16 cellular contexts compared by ENCODE assay signal in genomic region chr11:14029415-14029814, GRCh38.
DNase-seq lines count a peak whose midpoint lies in the region; ATAC-seq and TF ChIP-seq lines count a peak whose summit lies in the region.
"Had no signal": no experiment of that assay in that cellular context is flagged by ENCODE, and none has a peak within 500 bp of the region (broad histone marks: within the 10 kb centered on the region; RNA-seq: fewer than 3 reads in every experiment).

No MANE protein-coding gene starts in this region.

- no peaks in the 10 kb centered on the region for H3K9me3 ChIP-seq in OCI-LY7 (ENCODE audit: low read length)
- H3K9me3 ChIP-seq in stomach smooth muscle (ENCODE audit: control insufficient read depth in 2 of 2, low read length in 2 of 2), result no peaks in the 10 kb centered on the region
- no peaks in the 10 kb centered on the region for H3K9me3 ChIP-seq in right atrium auricular region
- H3K9me3 ChIP-seq: BLaER1 treated with 17β-estradiol and CSF1 and Interleukin-3, amounts not matched to agents 10 nM and 100 nM; right lobe of liver had no signal

- CTCF ChIA-PET in OCI-LY7 (lab: Charles Lee; ENCODE audit: unreplicated experiment), result no interaction called here

- H3K27ac ChIP-seq in OCI-LY7 (ENCODE audit: low read depth, low read length, poor library complexity, severe bottlenecking) (no peak overlapping the region), stomach smooth muscle (ENCODE audit: low read length) (peak overlapping the region; percentile 86), right atrium auricular region (no peak overlapping the region)
- H3K27ac ChIP-seq: BLaER1 treated with 17β-estradiol and CSF1 and Interleukin-3, amounts not matched to agents 10 nM and 100 nM; right lobe of liver had no signal

- H3K27me3 Mint-ChIP-seq in chondrocyte (ENCODE audit: low read depth), result peaks cover 27% of the 10 kb centered on the region

- H3K9me3 Mint-ChIP-seq in chondrocyte (ENCODE audit: low read depth), result no peaks in the 10 kb centered on the region
- H3K9me3 Mint-ChIP-seq: activated CD4-positive, alpha-beta memory T cell treated with anti-CD3 and anti-CD28 coated beads for 36 hours; HFFc6 had no signal

- no peaks in the 10 kb centered on the region for H4K20me1 ChIP-seq in OCI-LY7 (ENCODE audit: insufficient read depth, low read length)
- H4K20me1 ChIP-seq: BLaER1 treated with 17β-estradiol and CSF1 and Interleukin-3, amounts not matched to agents 10 nM and 100 nM had no signal

- no peak overlapping the region for H3K4me3 Mint-ChIP-seq in chondrocyte (ENCODE audit: unreplicated experiment)
- H3K4me3 Mint-ChIP-seq: activated CD4-positive, alpha-beta memory T cell treated with anti-CD3 and anti-CD28 coated beads for 36 hours; HFFc6 had no signal

- no TSS peak for BruUV-seq in OCI-LY7 (replicated peaks; lab: Mats Ljungman, UMichigan)

- ATAC-seq in GM21447 (IDR thresholded peaks at IDR 0.05; ENCODE audit: unreplicated experiment), result no peak
- ATAC-seq in HG03196 (IDR thresholded peaks at IDR 0.05; ENCODE audit: unreplicated experiment), result no peak
- ATAC-seq: GM12878 had no signal

- H2AFZ ChIP-seq in OCI-LY7 (ENCODE audit: low read length), result peak overlapping the region; percentile 30

- no peak overlapping the region for H3K4me2 ChIP-seq in OCI-LY7 (ENCODE audit: low read length)
- H3K4me2 ChIP-seq: BLaER1 treated with 17β-estradiol and CSF1 and Interleukin-3, amounts not matched to agents 10 nM and 100 nM had no signal

- H3K9me2 ChIP-seq in OCI-LY7 (ENCODE audit: insufficient read depth, low read length), result no peaks in the 10 kb centered on the region

- intact Hi-C loops in OCI-LY7 (cut with micrococcal nuclease; ENCODE audit: unreplicated experiment), result no loop called here

- H3K36me3 ChIP-seq in H7 (replicated peaks; ENCODE audit: control insufficient read depth, insufficient read depth, low read length) (no peaks in the 10 kb centered on the region), OCI-LY7 (ENCODE audit: insufficient read depth, low read length) (no peaks in the 10 kb centered on the region), stomach smooth muscle (ENCODE audit: control insufficient read depth in 2 of 2, insufficient read depth in 2 of 2, low read length in 2 of 2) (no peaks in the 10 kb centered on the region), right atrium auricular region (no peaks in the 10 kb centered on the region)
- H3K36me3 ChIP-seq: BLaER1 treated with 17β-estradiol and CSF1 and Interleukin-3, amounts not matched to agents 10 nM and 100 nM; right lobe of liver had no signal

- H3K27ac Mint-ChIP-seq in chondrocyte (ENCODE audit: unreplicated experiment), result no peak overlapping the region
- H3K27ac Mint-ChIP-seq: activated CD4-positive, alpha-beta memory T cell treated with anti-CD3 and anti-CD28 coated beads for 36 hours; HFFc6 had no signal

- H3K4me1 ChIP-seq in OCI-LY7 (ENCODE audit: insufficient read depth, low read length, poor library complexity, severe bottlenecking), result no peaks in the 10 kb centered on the region
- peaks cover 44% of the 10 kb centered on the region for H3K4me1 ChIP-seq in stomach smooth muscle (ENCODE audit: control insufficient read depth, insufficient read depth, low read length)
- peaks cover 0 to 31% of the 10 kb centered on the region in 2 donors for H3K4me1 ChIP-seq in right atrium auricular region
- H3K4me1 ChIP-seq: BLaER1 treated with 17β-estradiol and CSF1 and Interleukin-3, amounts not matched to agents 10 nM and 100 nM; right lobe of liver had no signal

- no peaks in the 10 kb centered on the region for H3K36me3 Mint-ChIP-seq in chondrocyte (ENCODE audit: low read depth)
- H3K36me3 Mint-ChIP-seq: activated CD4-positive, alpha-beta memory T cell treated with anti-CD3 and anti-CD28 coated beads for 36 hours had no signal

- peak overlapping the region in 1 of 2 donors; percentile 29 for H3K9ac ChIP-seq in stomach smooth muscle (ENCODE audit: low read length in 2 of 2)
- H3K9ac ChIP-seq: BLaER1 treated with 17β-estradiol and CSF1 and Interleukin-3, amounts not matched to agents 10 nM and 100 nM had no signal

- H3K4me1 Mint-ChIP-seq in chondrocyte (ENCODE audit: low read depth), result no peaks in the 10 kb centered on the region

- H3K4me3 ChIP-seq in H7 (ENCODE audit: insufficient read depth, low read depth, low read length) (no peak overlapping the region), OCI-LY7 (ENCODE audit: low read depth, low read length, poor library complexity, severe bottlenecking) (no peak overlapping the region), stomach smooth muscle (ENCODE audit: low read length in 2 of 2) (no peak overlapping the region), right atrium auricular region (no peak overlapping the region)
- H3K4me3 ChIP-seq: BLaER1 treated with 17β-estradiol and CSF1 and Interleukin-3, amounts not matched to agents 10 nM and 100 nM; GM12878; lung; right lobe of liver had no signal

- no peaks in the 10 kb centered on the region for H3K27me3 ChIP-seq in H7 (ENCODE audit: control insufficient read depth, insufficient read depth, low read length)
- no peaks in the 10 kb centered on the region for H3K27me3 ChIP-seq in stomach smooth muscle (ENCODE audit: control insufficient read depth in 1 of 2, insufficient read depth in 2 of 2, low read length in 2 of 2)
- H3K27me3 ChIP-seq in right atrium auricular region, result no peaks in the 10 kb centered on the region
- H3K27me3 ChIP-seq: BLaER1 treated with 17β-estradiol and CSF1 and Interleukin-3, amounts not matched to agents 10 nM and 100 nM; right lobe of liver had no signal

- TF ChIP-seq CTCF in OCI-LY7 (conservative IDR thresholded peaks at IDR 0.05; ENCODE audit: low read length) (no peak), chondrocyte (IDR thresholded peaks at IDR 0.05) (no peak), right atrium auricular region (IDR thresholded peaks at IDR 0.05) (no peak)

- no peaks in the 10 kb centered on the region for H3K79me2 ChIP-seq in OCI-LY7 (ENCODE audit: insufficient read depth, low read depth, low read length)

- DNase-seq in H7, result peak; percentile 28
- DNase-seq in OCI-LY7 (ENCODE audit: low spot score), result no peak
- peak; percentile 25 for DNase-seq in iPS DF 19.7 (ENCODE audit: low read depth, low spot score)
- no peak for DNase-seq in chondrocyte (ENCODE audit: low spot score)
- no peak for DNase-seq in right atrium auricular region (ENCODE audit: low spot score)
- DNase-seq: activated CD4-positive, alpha-beta memory T cell treated with anti-CD3 and anti-CD28 coated beads for 36 hours; HFFc6; NCI-H146; stimulated activated CD4-positive, alpha-beta T cell treated with anti-CD3 and anti-CD28 coated beads, Interleukin-2, amount 100 ng/mL, for 48 hours had no signal

- POLR2A ChIA-PET in OCI-LY7 (lab: Charles Lee), result no interaction called here

Comparison
In these comparisons a context has a peak if more than half of its experiments do, and no peak if none do; other contexts are left out.
1. DNase-seq: peak in H7 (single experiment) and iPS DF 19.7 (single experiment); none in OCI-LY7 (single experiment), chondrocyte (single experiment) and right atrium auricular region (single experiment).